Comparison of ENCODE assay signal across 8 cellular contexts in the genomic region with DNA sequence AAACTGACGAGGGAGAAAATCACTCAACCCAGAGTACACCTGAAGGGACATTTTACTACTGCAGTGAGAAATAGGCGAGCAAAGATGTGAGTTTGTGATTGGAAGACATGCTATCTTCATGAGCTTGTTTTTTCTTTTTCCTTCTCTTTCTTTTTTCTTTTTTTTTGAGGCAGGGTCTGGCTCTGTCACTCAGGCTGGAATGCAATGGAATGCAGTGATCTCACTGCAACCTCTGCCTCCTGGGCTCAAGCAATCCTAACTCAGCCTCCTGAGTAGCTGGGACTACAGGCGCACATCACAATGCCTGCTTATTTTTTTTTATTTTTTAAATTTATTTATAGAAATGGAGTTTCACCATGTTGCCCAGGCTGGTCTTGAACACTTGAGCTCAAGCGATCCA. TPM values are rescaled to one million over a fixed set of nuclear protein-coding genes. Genes with fewer than 3 reads are reported as not detected.
"Had no signal": no experiment of that assay in that cellular context is flagged by ENCODE, and none has a peak within 500 bp of the region (broad histone marks: within the 10 kb centered on the region; RNA-seq: fewer than 3 reads in every experiment).

No MANE protein-coding gene starts in this region.

RNA-seq across cellular contexts. Expression of a gene that starts 25.4 kb away (rescaled TPM):
- total RNA-seq: activated CD4-positive, alpha-beta memory T cell treated with anti-CD3 and anti-CD28 coated beads for 36 hours; activated CD4-positive, alpha-beta T cell treated with anti-CD3 and anti-CD28 coated beads, Interleukin-2, amount 10 ng/mL, durations not matched to agents 24 days and 14 days; activated CD8-positive, alpha-beta memory T cell treated with anti-CD3 and anti-CD28 coated beads, Interleukin-2, amount 10 ng/mL, durations not matched to agents 7 days and 5 days; activated T-helper 1 cell treated with anti-CD3 and anti-CD28 coated beads, Interleukin-12 subunit alpha, Interleukin-12 subunit beta, Interleukin-2, Interleukin-4 antibody, amounts not matched to agents 30 ng/mL and 10 ng/mL and 1 ng/mL, durations not matched to agents 14 hours and 24 hours and 36 hours; ascending aorta; bronchial epithelial cell; T-helper 1 cell treated with Interleukin-12 subunit alpha and Interleukin-12 subunit beta and Interleukin-4 antibody, amounts not matched to agents 30 ng/mL and 1 ng/mL, for 36 hours had no signal
- polyA plus RNA-seq: esophagus had no signal
